22 cellular contexts compared by ENCODE assay signal in the genomic region with DNA sequence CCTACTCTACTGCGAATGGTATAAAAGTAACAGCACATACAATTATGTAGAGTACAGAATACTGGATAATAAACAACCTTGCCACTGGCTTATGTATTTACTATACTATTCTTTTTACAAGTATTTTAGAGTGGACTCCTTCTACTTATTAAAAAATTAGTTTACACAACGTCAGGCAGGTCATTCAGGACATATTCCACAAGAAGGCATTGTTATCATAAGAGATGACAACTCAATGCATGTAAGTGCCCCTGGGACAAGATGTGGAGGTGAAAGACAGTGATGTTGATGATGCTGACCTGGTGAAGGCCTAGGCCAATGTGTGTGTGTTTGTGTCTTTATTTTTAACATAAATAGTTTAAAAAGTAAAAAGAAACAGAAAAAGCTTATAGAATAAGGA.
"Had no signal": no experiment of that assay in that cellular context is flagged by ENCODE, and none has a peak within 500 bp of the region (broad histone marks: within the 10 kb centered on the region; RNA-seq: fewer than 3 reads in every experiment).

No MANE protein-coding gene starts in this region.

- H3K36me3 Mint-ChIP-seq: natural killer cell had no signal

- H3K4me3 ChIP-seq: colonic mucosa, lower lobe of right lung, smooth muscle cell, suprapubic skin, transverse colon, uterus had no signal

- H3K36me3 ChIP-seq: brain microvascular endothelial cell, colonic mucosa, lower lobe of right lung, suprapubic skin, transverse colon, uterus had no signal

- H3K4me1 ChIP-seq: colonic mucosa, lower lobe of right lung, suprapubic skin, transverse colon, uterus had no signal

- H3K27me3 Mint-ChIP-seq: stimulated activated naive CD8-positive, alpha-beta T cell treated with anti-CD3 and anti-CD28 coated beads, Interleukin-15, amount 100 ng/mL, for 72 hours had no signal

- DNase-seq: activated CD4-positive, alpha-beta T cell treated with anti-CD3 and anti-CD28 coated beads, Interleukin-2, amount 50 U/mL, for 1 hour; activated CD4-positive, CD25-positive, alpha-beta regulatory T cell treated with anti-CD3 and anti-CD28 coated beads, Interleukin-2, amount 50 U/mL, for 72 hours; activated CD8-positive, alpha-beta memory T cell treated with anti-CD3 and anti-CD28 coated beads, Interleukin-2, amount 50 U/mL, for 4 hours; activated naive CD4-positive, alpha-beta T cell treated with anti-CD3 and anti-CD28 coated beads, Interleukin-2, amount 50 U/mL, for 16 hours; activated T-cell treated with anti-CD3 and anti-CD28 coated beads, Interleukin-2, amount 50 U/mL, for 4 hours; aorta; brain microvascular endothelial cell; central memory CD4-positive, alpha-beta T cell; colonic mucosa; hypothalamus; islet precursor cell; left colon; lower lobe of right lung; natural killer cell; stimulated activated CD4-positive, alpha-beta T cell treated with anti-CD3 and anti-CD28 coated beads, Interleukin-4, amount 100 ng/mL, for 1 hour; stimulated activated naive CD8-positive, alpha-beta T cell treated with anti-CD3 and anti-CD28 coated beads, Interleukin-15, amount 100 ng/mL, for 72 hours; transverse colon; uterus had no signal

- H3K27me3 ChIP-seq: brain microvascular endothelial cell, colonic mucosa, suprapubic skin, transverse colon, uterus had no signal

- H3K27ac ChIP-seq: brain microvascular endothelial cell, colonic mucosa, lower lobe of right lung, suprapubic skin, transverse colon, uterus, VCaP had no signal

- H3K4me3 Mint-ChIP-seq: activated T-cell treated with anti-CD3 and anti-CD28 coated beads, Interleukin-2, amount 50 U/mL, for 4 hours; natural killer cell; stimulated activated naive CD8-positive, alpha-beta T cell treated with anti-CD3 and anti-CD28 coated beads, Interleukin-15, amount 100 ng/mL, for 72 hours had no signal

- ATAC-seq: activated T-cell treated with anti-CD3 and anti-CD28 coated beads, Interleukin-2, amount 50 U/mL, for 4 hours; left colon; lower lobe of right lung; natural killer cell; sciatic nerve; stimulated activated naive CD8-positive, alpha-beta T cell treated with anti-CD3 and anti-CD28 coated beads, Interleukin-15, amount 100 ng/mL, for 72 hours had no signal

- H3K4me1 Mint-ChIP-seq: natural killer cell; stimulated activated naive CD8-positive, alpha-beta T cell treated with anti-CD3 and anti-CD28 coated beads, Interleukin-15, amount 100 ng/mL, for 72 hours had no signal

- H3K27ac Mint-ChIP-seq: natural killer cell; stimulated activated naive CD8-positive, alpha-beta T cell treated with anti-CD3 and anti-CD28 coated beads, Interleukin-15, amount 100 ng/mL, for 72 hours had no signal

- H3K9me3 ChIP-seq: colonic mucosa, lower lobe of right lung, suprapubic skin, transverse colon, uterus had no signal
